Comparison of ENCODE assay signal across 1 cellular context in the genomic region with DNA sequence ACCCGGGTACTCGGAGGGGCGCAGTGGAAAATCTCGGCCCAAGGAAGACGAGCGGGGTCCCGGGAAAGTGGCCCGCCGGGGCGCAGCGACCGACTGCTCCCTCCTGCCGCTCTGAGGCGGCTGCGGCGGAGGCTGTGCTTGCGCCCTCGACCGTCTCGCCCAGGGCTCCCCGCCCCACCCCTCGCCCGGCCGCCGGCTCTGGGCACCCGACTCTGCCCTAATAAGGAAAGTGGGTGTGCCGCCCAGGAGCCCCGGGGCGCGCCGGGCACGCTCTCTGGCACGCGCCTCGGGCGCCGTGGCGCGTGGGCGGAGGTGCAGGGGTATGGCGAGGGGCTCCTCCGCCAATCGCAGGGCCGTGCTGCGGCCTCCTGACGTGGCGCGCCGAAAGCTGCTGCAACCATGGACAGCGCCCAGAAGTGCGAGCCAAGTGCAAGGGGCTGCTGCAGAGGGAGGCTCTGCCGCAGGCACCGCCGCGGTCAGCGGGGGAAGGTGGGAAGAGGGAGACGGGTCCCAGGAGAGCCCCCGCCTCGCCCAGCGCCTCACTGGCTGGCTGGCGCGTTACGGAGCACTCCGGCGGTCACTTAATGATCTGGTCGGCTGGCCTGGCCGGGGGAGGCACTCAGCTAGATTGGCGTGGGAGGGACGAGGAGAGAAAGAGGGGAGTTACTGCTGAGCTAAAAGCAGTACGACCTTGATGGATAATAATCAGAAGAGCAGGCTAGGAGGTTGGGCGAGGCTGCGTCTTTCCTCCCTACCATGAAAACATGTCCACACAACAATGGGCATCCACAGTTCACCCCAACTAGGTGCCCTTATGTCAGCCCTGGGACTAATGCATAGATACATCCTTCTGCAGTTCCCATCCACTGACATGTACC.
TF ChIP-seq lines count a peak whose summit lies in the region.

A gene with protein sequence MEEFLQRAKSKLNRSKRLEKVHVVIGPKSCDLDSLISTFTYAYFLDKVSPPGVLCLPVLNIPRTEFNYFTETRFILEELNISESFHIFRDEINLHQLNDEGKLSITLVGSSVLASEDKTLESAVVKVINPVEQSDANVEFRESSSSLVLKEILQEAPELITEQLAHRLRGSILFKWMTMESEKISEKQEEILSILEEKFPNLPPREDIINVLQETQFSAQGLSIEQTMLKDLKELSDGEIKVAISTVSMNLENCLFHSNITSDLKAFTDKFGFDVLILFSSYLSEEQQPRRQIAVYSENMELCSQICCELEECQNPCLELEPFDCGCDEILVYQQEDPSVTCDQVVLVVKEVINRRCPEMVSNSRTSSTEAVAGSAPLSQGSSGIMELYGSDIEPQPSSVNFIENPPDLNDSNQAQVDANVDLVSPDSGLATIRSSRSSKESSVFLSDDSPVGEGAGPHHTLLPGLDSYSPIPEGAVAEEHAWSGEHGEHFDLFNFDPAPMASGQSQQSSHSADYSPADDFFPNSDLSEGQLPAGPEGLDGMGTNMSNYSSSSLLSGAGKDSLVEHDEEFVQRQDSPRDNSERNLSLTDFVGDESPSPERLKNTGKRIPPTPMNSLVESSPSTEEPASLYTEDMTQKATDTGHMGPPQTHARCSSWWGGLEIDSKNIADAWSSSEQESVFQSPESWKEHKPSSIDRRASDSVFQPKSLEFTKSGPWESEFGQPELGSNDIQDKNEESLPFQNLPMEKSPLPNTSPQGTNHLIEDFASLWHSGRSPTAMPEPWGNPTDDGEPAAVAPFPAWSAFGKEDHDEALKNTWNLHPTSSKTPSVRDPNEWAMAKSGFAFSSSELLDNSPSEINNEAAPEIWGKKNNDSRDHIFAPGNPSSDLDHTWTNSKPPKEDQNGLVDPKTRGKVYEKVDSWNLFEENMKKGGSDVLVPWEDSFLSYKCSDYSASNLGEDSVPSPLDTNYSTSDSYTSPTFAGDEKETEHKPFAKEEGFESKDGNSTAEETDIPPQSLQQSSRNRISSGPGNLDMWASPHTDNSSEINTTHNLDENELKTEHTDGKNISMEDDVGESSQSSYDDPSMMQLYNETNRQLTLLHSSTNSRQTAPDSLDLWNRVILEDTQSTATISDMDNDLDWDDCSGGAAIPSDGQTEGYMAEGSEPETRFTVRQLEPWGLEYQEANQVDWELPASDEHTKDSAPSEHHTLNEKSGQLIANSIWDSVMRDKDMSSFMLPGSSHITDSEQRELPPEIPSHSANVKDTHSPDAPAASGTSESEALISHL (N-terminal part only) (minus strand): TSS at position 131 of the 878 bp plus-strand sequence. CDS start 151 bp downstream, outside the sequence.

TF ChIP-seq in HEK293, 187 proteins besides CTCF, POLR2A, EP300 and RAD21 (continued from another document and continues in another):
- TF ChIP-seq, protein P1, sequence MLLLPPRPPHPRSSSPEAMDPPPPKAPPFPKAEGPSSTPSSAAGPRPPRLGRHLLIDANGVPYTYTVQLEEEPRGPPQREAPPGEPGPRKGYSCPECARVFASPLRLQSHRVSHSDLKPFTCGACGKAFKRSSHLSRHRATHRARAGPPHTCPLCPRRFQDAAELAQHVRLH (tag by site-specific recombination; IDR thresholded peaks at IDR 0.05) = peak; percentile 59; the same call in 1 of the 2 replicates
- TF ChIP-seq, protein P2, sequence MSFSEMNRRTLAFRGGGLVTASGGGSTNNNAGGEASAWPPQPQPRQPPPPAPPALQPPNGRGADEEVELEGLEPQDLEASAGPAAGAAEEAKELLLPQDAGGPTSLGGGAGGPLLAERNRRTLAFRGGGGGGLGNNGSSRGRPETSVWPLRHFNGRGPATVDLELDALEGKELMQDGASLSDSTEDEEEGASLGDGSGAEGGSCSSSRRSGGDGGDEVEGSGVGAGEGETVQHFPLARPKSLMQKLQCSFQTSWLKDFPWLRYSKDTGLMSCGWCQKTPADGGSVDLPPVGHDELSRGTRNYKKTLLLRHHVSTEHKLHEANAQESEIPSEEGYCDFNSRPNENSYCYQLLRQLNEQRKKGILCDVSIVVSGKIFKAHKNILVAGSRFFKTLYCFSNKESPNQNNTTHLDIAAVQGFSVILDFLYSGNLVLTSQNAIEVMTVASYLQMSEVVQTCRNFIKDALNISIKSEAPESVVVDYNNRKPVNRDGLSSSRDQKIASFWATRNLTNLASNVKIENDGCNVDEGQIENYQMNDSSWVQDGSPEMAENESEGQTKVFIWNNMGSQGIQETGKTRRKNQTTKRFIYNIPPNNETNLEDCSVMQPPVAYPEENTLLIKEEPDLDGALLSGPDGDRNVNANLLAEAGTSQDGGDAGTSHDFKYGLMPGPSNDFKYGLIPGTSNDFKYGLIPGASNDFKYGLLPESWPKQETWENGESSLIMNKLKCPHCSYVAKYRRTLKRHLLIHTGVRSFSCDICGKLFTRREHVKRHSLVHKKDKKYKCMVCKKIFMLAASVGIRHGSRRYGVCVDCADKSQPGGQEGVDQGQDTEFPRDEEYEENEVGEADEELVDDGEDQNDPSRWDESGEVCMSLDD (tag by site-specific recombination; IDR thresholded peaks at IDR 0.05) = no peak
- TF ChIP-seq KLF1 (tag by site-specific recombination; IDR thresholded peaks at IDR 0.05) (peak; percentile 89; the same call in 1 of the 2 replicates), ZNF629 (tag by site-specific recombination; IDR thresholded peaks at IDR 0.05) (peak; percentile 52; the same call in 1 of the 2 replicates), ZNF707 (tag by site-specific recombination; IDR thresholded peaks at IDR 0.05) (no peak), HOXD13 (CRISPR knock-in tag; IDR thresholded peaks at IDR 0.05; ENCODE audit: borderline replicate concordance) (0 out of 2 replicates have a peak, but pooled peaks have one; percentile 42), GLIS1 (tag by site-specific recombination; IDR thresholded peaks at IDR 0.05) (peak; percentile 71), SP7 (tag by site-specific recombination; IDR thresholded peaks at IDR 0.05) (peak; percentile 89), ZNF423 (tag by site-specific recombination; IDR thresholded peaks at IDR 0.05) (peak; percentile 44; the same call in 1 of the 2 replicates), MZF1 (tag by site-specific recombination; IDR thresholded peaks at IDR 0.05; ENCODE audit: borderline replicate concordance) (no peak), ZNF2 (tag by site-specific recombination; IDR thresholded peaks at IDR 0.05) (no peak), GLIS2 (tag by site-specific recombination; IDR thresholded peaks at IDR 0.05) (peak; percentile 88), ZNF112 (tag by site-specific recombination; IDR thresholded peaks at IDR 0.05) (no peak), SALL2 (tag by site-specific recombination; IDR thresholded peaks at IDR 0.05; ENCODE audit: borderline replicate concordance) (no peak), ZNF791 (tag by site-specific recombination; IDR thresholded peaks at IDR 0.05) (no peak), ZNF510 (tag by site-specific recombination; IDR thresholded peaks at IDR 0.05; ENCODE audit: insufficient replicate concordance) (no peak), ZNF366 (tag by site-specific recombination; conservative IDR thresholded peaks at IDR 0.05) (peak; percentile 30; the same call in 1 of the 2 replicates), ZNF530 (tag by site-specific recombination; IDR thresholded peaks at IDR 0.05; ENCODE audit: low read depth) (no peak), ZNF433 (tag by site-specific recombination; IDR thresholded peaks at IDR 0.05; ENCODE audit: low read depth) (no peak), ZXDB (tag by site-specific recombination; IDR thresholded peaks at IDR 0.05) (peak; percentile 90), ZNF121 (tag by site-specific recombination; IDR thresholded peaks at IDR 0.05) (0 out of 2 replicates have a peak, but pooled peaks have one; percentile 24), FEZF1 (tag by site-specific recombination; IDR thresholded peaks at IDR 0.05) (peak; percentile 72), ZNF600 (tag by site-specific recombination; IDR thresholded peaks at IDR 0.05) (peak; percentile 85), ZNF560 (tag by site-specific recombination; IDR thresholded peaks at IDR 0.05; ENCODE audit: borderline replicate concordance) (no peak), ZBTB20 (tag by site-specific recombination; IDR thresholded peaks at IDR 0.05) (peak; percentile 55; the same call in 1 of the 2 replicates)
- TF ChIP-seq, protein P3, sequence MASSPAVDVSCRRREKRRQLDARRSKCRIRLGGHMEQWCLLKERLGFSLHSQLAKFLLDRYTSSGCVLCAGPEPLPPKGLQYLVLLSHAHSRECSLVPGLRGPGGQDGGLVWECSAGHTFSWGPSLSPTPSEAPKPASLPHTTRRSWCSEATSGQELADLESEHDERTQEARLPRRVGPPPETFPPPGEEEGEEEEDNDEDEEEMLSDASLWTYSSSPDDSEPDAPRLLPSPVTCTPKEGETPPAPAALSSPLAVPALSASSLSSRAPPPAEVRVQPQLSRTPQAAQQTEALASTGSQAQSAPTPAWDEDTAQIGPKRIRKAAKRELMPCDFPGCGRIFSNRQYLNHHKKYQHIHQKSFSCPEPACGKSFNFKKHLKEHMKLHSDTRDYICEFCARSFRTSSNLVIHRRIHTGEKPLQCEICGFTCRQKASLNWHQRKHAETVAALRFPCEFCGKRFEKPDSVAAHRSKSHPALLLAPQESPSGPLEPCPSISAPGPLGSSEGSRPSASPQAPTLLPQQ (tag by site-specific recombination; IDR thresholded peaks at IDR 0.05) = peak; percentile 37; the same call in 1 of the 2 replicates
- TF ChIP-seq, protein P4, sequence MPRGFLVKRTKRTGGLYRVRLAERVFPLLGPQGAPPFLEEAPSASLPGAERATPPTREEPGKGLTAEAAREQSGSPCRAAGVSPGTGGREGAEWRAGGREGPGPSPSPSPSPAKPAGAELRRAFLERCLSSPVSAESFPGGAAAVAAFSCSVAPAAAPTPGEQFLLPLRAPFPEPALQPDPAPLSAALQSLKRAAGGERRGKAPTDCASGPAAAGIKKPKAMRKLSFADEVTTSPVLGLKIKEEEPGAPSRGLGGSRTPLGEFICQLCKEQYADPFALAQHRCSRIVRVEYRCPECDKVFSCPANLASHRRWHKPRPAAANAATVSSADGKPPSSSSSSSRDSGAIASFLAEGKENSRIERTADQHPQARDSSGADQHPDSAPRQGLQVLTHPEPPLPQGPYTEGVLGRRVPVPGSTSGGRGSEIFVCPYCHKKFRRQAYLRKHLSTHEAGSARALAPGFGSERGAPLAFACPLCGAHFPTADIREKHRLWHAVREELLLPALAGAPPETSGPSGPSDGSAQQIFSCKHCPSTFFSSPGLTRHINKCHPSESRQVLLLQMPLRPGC (tag by site-specific recombination; IDR thresholded peaks at IDR 0.05) = peak; percentile 50
- TF ChIP-seq, protein P5, sequence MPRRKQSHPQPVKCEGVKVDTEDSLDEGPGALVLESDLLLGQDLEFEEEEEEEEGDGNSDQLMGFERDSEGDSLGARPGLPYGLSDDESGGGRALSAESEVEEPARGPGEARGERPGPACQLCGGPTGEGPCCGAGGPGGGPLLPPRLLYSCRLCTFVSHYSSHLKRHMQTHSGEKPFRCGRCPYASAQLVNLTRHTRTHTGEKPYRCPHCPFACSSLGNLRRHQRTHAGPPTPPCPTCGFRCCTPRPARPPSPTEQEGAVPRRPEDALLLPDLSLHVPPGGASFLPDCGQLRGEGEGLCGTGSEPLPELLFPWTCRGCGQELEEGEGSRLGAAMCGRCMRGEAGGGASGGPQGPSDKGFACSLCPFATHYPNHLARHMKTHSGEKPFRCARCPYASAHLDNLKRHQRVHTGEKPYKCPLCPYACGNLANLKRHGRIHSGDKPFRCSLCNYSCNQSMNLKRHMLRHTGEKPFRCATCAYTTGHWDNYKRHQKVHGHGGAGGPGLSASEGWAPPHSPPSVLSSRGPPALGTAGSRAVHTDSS (tag by site-specific recombination; IDR thresholded peaks at IDR 0.05) = no peak
- TF ChIP-seq, protein P6, sequence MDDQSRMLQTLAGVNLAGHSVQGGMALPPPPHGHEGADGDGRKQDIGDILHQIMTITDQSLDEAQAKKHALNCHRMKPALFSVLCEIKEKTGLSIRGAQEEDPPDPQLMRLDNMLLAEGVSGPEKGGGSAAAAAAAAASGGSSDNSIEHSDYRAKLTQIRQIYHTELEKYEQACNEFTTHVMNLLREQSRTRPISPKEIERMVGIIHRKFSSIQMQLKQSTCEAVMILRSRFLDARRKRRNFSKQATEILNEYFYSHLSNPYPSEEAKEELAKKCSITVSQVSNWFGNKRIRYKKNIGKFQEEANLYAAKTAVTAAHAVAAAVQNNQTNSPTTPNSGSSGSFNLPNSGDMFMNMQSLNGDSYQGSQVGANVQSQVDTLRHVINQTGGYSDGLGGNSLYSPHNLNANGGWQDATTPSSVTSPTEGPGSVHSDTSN (CRISPR knock-in tag; IDR thresholded peaks at IDR 0.05) = peak; percentile 96
- TF ChIP-seq, protein P7, sequence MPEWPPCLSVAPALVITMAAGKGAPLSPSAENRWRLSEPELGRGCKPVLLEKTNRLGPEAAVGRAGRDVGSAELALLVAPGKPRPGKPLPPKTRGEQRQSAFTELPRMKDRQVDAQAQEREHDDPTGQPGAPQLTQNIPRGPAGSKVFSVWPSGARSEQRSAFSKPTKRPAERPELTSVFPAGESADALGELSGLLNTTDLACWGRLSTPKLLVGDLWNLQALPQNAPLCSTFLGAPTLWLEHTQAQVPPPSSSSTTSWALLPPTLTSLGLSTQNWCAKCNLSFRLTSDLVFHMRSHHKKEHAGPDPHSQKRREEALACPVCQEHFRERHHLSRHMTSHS (tag by site-specific recombination; IDR thresholded peaks at IDR 0.05) = peak; percentile 80
- TF ChIP-seq, protein P8, sequence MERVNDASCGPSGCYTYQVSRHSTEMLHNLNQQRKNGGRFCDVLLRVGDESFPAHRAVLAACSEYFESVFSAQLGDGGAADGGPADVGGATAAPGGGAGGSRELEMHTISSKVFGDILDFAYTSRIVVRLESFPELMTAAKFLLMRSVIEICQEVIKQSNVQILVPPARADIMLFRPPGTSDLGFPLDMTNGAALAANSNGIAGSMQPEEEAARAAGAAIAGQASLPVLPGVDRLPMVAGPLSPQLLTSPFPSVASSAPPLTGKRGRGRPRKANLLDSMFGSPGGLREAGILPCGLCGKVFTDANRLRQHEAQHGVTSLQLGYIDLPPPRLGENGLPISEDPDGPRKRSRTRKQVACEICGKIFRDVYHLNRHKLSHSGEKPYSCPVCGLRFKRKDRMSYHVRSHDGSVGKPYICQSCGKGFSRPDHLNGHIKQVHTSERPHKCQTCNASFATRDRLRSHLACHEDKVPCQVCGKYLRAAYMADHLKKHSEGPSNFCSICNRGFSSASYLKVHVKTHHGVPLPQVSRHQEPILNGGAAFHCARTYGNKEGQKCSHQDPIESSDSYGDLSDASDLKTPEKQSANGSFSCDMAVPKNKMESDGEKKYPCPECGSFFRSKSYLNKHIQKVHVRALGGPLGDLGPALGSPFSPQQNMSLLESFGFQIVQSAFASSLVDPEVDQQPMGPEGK (tag by site-specific recombination; IDR thresholded peaks at IDR 0.05) = peak; percentile 70; the same call in 1 of the 2 replicates
- TF ChIP-seq, protein P9, sequence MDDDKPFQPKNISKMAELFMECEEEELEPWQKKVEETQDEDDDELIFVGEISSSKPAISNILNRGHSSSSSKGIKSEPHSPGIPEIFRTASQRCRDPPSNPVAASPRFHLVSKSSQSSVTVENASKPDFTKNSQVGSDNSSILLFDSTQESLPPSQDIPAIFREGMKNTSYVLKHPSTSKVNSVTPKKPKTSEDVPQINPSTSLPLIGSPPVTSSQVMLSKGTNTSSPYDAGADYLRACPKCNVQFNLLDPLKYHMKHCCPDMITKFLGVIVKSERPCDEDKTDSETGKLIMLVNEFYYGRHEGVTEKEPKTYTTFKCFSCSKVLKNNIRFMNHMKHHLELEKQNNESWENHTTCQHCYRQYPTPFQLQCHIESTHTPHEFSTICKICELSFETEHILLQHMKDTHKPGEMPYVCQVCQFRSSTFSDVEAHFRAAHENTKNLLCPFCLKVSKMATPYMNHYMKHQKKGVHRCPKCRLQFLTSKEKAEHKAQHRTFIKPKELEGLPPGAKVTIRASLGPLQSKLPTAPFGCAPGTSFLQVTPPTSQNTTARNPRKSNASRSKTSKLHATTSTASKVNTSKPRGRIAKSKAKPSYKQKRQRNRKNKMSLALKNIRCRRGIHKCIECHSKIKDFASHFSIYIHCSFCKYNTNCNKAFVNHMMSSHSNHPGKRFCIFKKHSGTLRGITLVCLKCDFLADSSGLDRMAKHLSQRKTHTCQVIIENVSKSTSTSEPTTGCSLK (tag by site-specific recombination; IDR thresholded peaks at IDR 0.05) = no peak
